8 cellular contexts compared by ENCODE assay signal in genomic region chr17:38667099-38667786, GRCh38. TPM values are rescaled to one million over a fixed set of nuclear protein-coding genes. Genes with fewer than 3 reads are reported as not detected.
DNase-seq lines count a peak whose midpoint lies in the region; ATAC-seq and TF ChIP-seq lines count a peak whose summit lies in the region.

No MANE protein-coding gene starts in this region.

- no peaks in the 10 kb centered on the region for H3K9me3 Mint-ChIP-seq in CD8-positive, alpha-beta memory T cell
- H3K9me3 Mint-ChIP-seq in activated CD8-positive, alpha-beta memory T cell treated with anti-CD3 and anti-CD28 coated beads, Interleukin-2, amount 10 ng/mL, durations not matched to agents 7 days and 5 days (ENCODE audit: low read depth): no peaks in the 10 kb centered on the region
- H3K9me3 Mint-ChIP-seq in naive B cell: peaks cover 0 to 3% (median 0%) of the 10 kb centered on the region in 7 donors

- no peaks in the 10 kb centered on the region for H3K36me3 ChIP-seq in CD8-positive, alpha-beta memory T cell (ENCODE audit: insufficient read depth, low read length)

- peaks cover 0 to 5% (median 1%) of the 10 kb centered on the region in 3 donors for H3K4me1 Mint-ChIP-seq in CD8-positive, alpha-beta memory T cell
- H3K4me1 Mint-ChIP-seq in activated CD8-positive, alpha-beta memory T cell treated with anti-CD3 and anti-CD28 coated beads, Interleukin-2, amount 10 ng/mL, durations not matched to agents 7 days and 5 days: peaks cover 5% of the 10 kb centered on the region
- H3K4me1 Mint-ChIP-seq in naive B cell: peaks cover 11 to 23% (median 17%) of the 10 kb centered on the region in 3 donors

- ATAC-seq in activated CD8-positive, alpha-beta memory T cell treated with anti-CD3 and anti-CD28 coated beads, Interleukin-2, amount 10 ng/mL, durations not matched to agents 7 days and 5 days: peak; percentile 76
- ATAC-seq in naive B cell (ENCODE audit: low read depth in 2 of 2): peak; percentile 61 to 70
- ATAC-seq in GM18511 (IDR thresholded peaks at IDR 0.05; ENCODE audit: unreplicated experiment): no peak

- DNase-seq in CD8-positive, alpha-beta memory T cell: peak; percentile 39 to 66 (median 44)
- DNase-seq in HS-5 (ENCODE audit: low read depth): peak; percentile 35
- peak; percentile 68 for DNase-seq in NOMO-1 treated with DMSO at 0.1 percent for 48 hours (lab: John Stamatoyannopoulos, UW; ENCODE audit: unreplicated experiment)
- DNase-seq in activated CD8-positive, alpha-beta memory T cell treated with anti-CD3 and anti-CD28 coated beads, Interleukin-2, amount 10 ng/mL, durations not matched to agents 7 days and 5 days: peak; percentile 77
- DNase-seq in erythroblast (lab: John Stamatoyannopoulos, UW): peak; percentile 65 to 75
- peak; percentile 50 for DNase-seq in naive B cell
- DNase-seq in substantia nigra (lab: John Stamatoyannopoulos, UW): peak in 44 of 49 donors; percentile 8 to 73 (median 41)

- POLR2A ChIA-PET in CD8-positive, alpha-beta memory T cell (lab: Charles Lee): interaction anchor here (1.0 kb wide), 1 partner anchor 109 kb away, joined by 5 read pairs; no protein-coding TSS in a partner anchor

- H3K4me1 ChIP-seq in CD8-positive, alpha-beta memory T cell (ENCODE audit: insufficient read depth, low read length): no peaks in the 10 kb centered on the region

- CTCF ChIA-PET in CD8-positive, alpha-beta memory T cell (lab: Charles Lee): interaction anchor here (1.0 to 5.8 kb wide), 14 partner anchors 9 to 176 kb away, joined by 3 to 69 read pairs (median 4); no protein-coding TSS in a partner anchor
- CTCF ChIA-PET in activated CD8-positive, alpha-beta memory T cell treated with anti-CD3 and anti-CD28 coated beads, Interleukin-2, amount 10 ng/mL, durations not matched to agents 7 days and 5 days (lab: Charles Lee): interaction anchor here (0.6 to 13.0 kb wide), 42 partner anchors 9 to 568 kb away, joined by 3 to 365 read pairs (median 5); no protein-coding TSS in a partner anchor

- H3K27me3 Mint-ChIP-seq in CD8-positive, alpha-beta memory T cell: peaks cover 41 to 65% of the 10 kb centered on the region in 2 donors
- H3K27me3 Mint-ChIP-seq in activated CD8-positive, alpha-beta memory T cell treated with anti-CD3 and anti-CD28 coated beads, Interleukin-2, amount 10 ng/mL, durations not matched to agents 7 days and 5 days: peaks cover 61% of the 10 kb centered on the region
- H3K27me3 Mint-ChIP-seq in naive B cell: peaks cover 53 to 78% (median 68%) of the 10 kb centered on the region in 3 donors

- TF ChIP-seq POLR2A in erythroblast (IDR thresholded peaks at IDR 0.05; ENCODE audit: low read length): no peak

- no peaks in the 10 kb centered on the region for H3K9me3 ChIP-seq in CD8-positive, alpha-beta memory T cell (ENCODE audit: low read length)

- peak overlapping the region in 1 of 8 donors; percentile 1 for H3K27ac Mint-ChIP-seq in CD8-positive, alpha-beta memory T cell
- no peak overlapping the region for H3K27ac Mint-ChIP-seq in activated CD8-positive, alpha-beta memory T cell treated with anti-CD3 and anti-CD28 coated beads, Interleukin-2, amount 10 ng/mL, durations not matched to agents 7 days and 5 days
- no peak overlapping the region for H3K27ac Mint-ChIP-seq in naive B cell

- H3K4me3 Mint-ChIP-seq in CD8-positive, alpha-beta memory T cell: no peak overlapping the region
- no peak overlapping the region for H3K4me3 Mint-ChIP-seq in activated CD8-positive, alpha-beta memory T cell treated with anti-CD3 and anti-CD28 coated beads, Interleukin-2, amount 10 ng/mL, durations not matched to agents 7 days and 5 days
- H3K4me3 Mint-ChIP-seq in naive B cell: peak overlapping the region in 1 of 8 donors; percentile 45

- H3K27me3 ChIP-seq in CD8-positive, alpha-beta memory T cell (ENCODE audit: insufficient read depth, low read length, poor library complexity, severe bottlenecking): peaks cover 12% of the 10 kb centered on the region

- no peaks in the 10 kb centered on the region for H3K36me3 Mint-ChIP-seq in CD8-positive, alpha-beta memory T cell
- H3K36me3 Mint-ChIP-seq in activated CD8-positive, alpha-beta memory T cell treated with anti-CD3 and anti-CD28 coated beads, Interleukin-2, amount 10 ng/mL, durations not matched to agents 7 days and 5 days: no peaks in the 10 kb centered on the region
- H3K36me3 Mint-ChIP-seq in naive B cell: peaks cover 0 to 8% of the 10 kb centered on the region in 2 donors

- no peak overlapping the region for H3K27ac ChIP-seq in CD8-positive, alpha-beta memory T cell (ENCODE audit: low read depth, low read length)
- no peak overlapping the region for H3K27ac ChIP-seq in substantia nigra (ENCODE audit: low read depth, low read length, poor library complexity, severe bottlenecking)

- no peak overlapping the region for H3K4me3 ChIP-seq in CD8-positive, alpha-beta memory T cell (ENCODE audit: low read length)

RNA-seq across cellular contexts. Expression of gene EPOP, which starts 7.5 kb away (rescaled TPM):
- 10 to 100 TPM; 47.0 to 50.0 TPM for total RNA-seq in CD8-positive, alpha-beta memory T cell
- polyA plus RNA-seq in CD8-positive, alpha-beta memory T cell: 0.10 TPM
- 10 to 100 TPM; 10.4 to 20.1 TPM for total RNA-seq in activated CD8-positive, alpha-beta memory T cell treated with anti-CD3 and anti-CD28 coated beads, Interleukin-2, amount 10 ng/mL, durations not matched to agents 7 days and 5 days
- not detected for polyA plus RNA-seq in naive B cell (ENCODE audit: low read depth in 6 of 6)

RNA-seq across cellular contexts. Expression of gene MLLT6, which starts 37.8 kb away (rescaled TPM):
- total RNA-seq in CD8-positive, alpha-beta memory T cell: 100 to 1,000 TPM; 197 to 202 TPM
- polyA plus RNA-seq in CD8-positive, alpha-beta memory T cell: 15.9 TPM
- total RNA-seq in activated CD8-positive, alpha-beta memory T cell treated with anti-CD3 and anti-CD28 coated beads, Interleukin-2, amount 10 ng/mL, durations not matched to agents 7 days and 5 days: 100 to 1,000 TPM; 223 to 247 TPM
- polyA plus RNA-seq in naive B cell (ENCODE audit: low read depth in 6 of 6): 1 to 10 TPM; 1.7 to 9.0 (median 4.7) TPM
